Comparison of ENCODE assay signal across 1 cellular context in genomic region chr4:6991771-6992557, GRCh38.
TF ChIP-seq lines count a peak whose summit lies in the region.

No MANE protein-coding gene starts in this region.

TF ChIP-seq in H1, 55 proteins besides CTCF, POLR2A, EP300 and RAD21 (continued from another document):
- TF ChIP-seq MAFK (IDR thresholded peaks at IDR 0.05; ENCODE audit: low read depth, low read length) (no peak), EZH2 (IDR thresholded peaks at IDR 0.05; ENCODE audit: low read depth, low read length, severe bottlenecking) (no peak), SAP30 (IDR thresholded peaks at IDR 0.05; ENCODE audit: insufficient read depth, insufficient replicate concordance, low read length) (no peak), E2F6 (IDR thresholded peaks at IDR 0.05) (no peak)
